In the genomic region with DNA sequence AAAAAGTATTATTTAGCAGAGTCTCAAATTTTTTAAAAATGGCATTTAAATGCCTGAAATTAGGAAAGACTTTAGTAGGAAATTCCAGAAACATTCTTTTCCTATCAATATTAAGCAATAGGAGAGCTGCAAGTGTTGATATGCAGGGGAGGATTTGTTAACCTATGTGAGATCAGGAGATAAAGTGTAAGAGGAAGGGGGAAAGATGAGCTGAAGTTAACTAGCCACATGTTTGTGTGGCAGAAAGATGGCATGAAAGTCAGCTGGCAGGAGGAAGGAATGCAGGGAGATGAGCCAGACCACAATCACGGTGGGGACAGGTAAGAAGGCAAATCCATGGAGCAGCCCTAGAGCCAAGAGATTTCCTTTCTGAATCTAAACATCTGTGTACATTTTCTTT, we compare ENCODE assay signal across 30 cellular contexts.
"Had no signal": no experiment of that assay in that cellular context is flagged by ENCODE, and none has a peak within 500 bp of the region (broad histone marks: within the 10 kb centered on the region; RNA-seq: fewer than 3 reads in every experiment).

No MANE protein-coding gene starts in this region.

- ATAC-seq: activated CD4-positive, alpha-beta T cell treated with anti-CD3 and anti-CD28 coated beads for 36 hours; activated CD8-positive, alpha-beta memory T cell treated with anti-CD3 and anti-CD28 coated beads, Interleukin-2, amount 10 ng/mL, durations not matched to agents 7 days and 5 days; activated CD8-positive, alpha-beta T cell treated with anti-CD3 and anti-CD28 coated beads, Interleukin-2, amount 10 ng/mL, durations not matched to agents 7 days and 5 days; activated naive CD8-positive, alpha-beta T cell treated with anti-CD3 and anti-CD28 coated beads, Interleukin-2, amount 50 U/mL, for 24 hours; foreskin keratinocyte; heart right ventricle; left lobe of liver; lower lobe of right lung; mucosa of descending colon; right lobe of liver; stimulated activated effector memory CD8-positive, alpha-beta T cell treated with anti-CD3 and anti-CD28 coated beads, Interleukin-12 subunit alpha, Interleukin-12 subunit beta, amount 100 ng/mL, for 72 hours had no signal

- H3K4me3 Mint-ChIP-seq: activated CD4-positive, alpha-beta T cell treated with anti-CD3 and anti-CD28 coated beads for 36 hours; activated CD8-positive, alpha-beta memory T cell treated with anti-CD3 and anti-CD28 coated beads, Interleukin-2, amount 10 ng/mL, durations not matched to agents 7 days and 5 days; activated CD8-positive, alpha-beta T cell treated with anti-CD3 and anti-CD28 coated beads, Interleukin-2, amount 10 ng/mL, durations not matched to agents 7 days and 5 days; activated naive CD4-positive, alpha-beta T cell treated with anti-CD3 and anti-CD28 coated beads, Interleukin-2, amount 50 U/mL, for 24 hours; activated naive CD8-positive, alpha-beta T cell treated with anti-CD3 and anti-CD28 coated beads, Interleukin-2, amount 50 U/mL, for 24 hours; nephron; stimulated activated effector memory CD8-positive, alpha-beta T cell treated with anti-CD3 and anti-CD28 coated beads, Interleukin-12 subunit alpha, Interleukin-12 subunit beta, amount 100 ng/mL, for 72 hours; stimulated activated naive CD8-positive, alpha-beta T cell treated with anti-CD3 and anti-CD28 coated beads, Interleukin-15, Interleukin-2, amounts not matched to agents 100 ng/mL and 50 ng/mL, for 24 hours; T-helper 2 cell treated with Interferon-gamma antibody and Interleukin-4, amounts not matched to agents 5 μg/mL and 100 μg/mL, for 36 hours had no signal

- H3K4me1 ChIP-seq: foreskin keratinocyte, lower lobe of right lung, right lobe of liver, uterus had no signal

- H3K27ac Mint-ChIP-seq: activated CD4-positive, alpha-beta T cell treated with anti-CD3 and anti-CD28 coated beads for 36 hours; activated CD8-positive, alpha-beta memory T cell treated with anti-CD3 and anti-CD28 coated beads, Interleukin-2, amount 10 ng/mL, durations not matched to agents 7 days and 5 days; activated CD8-positive, alpha-beta T cell treated with anti-CD3 and anti-CD28 coated beads, Interleukin-2, amount 10 ng/mL, durations not matched to agents 7 days and 5 days; activated naive CD4-positive, alpha-beta T cell treated with anti-CD3 and anti-CD28 coated beads, Interleukin-2, amount 50 U/mL, for 24 hours; activated naive CD8-positive, alpha-beta T cell treated with anti-CD3 and anti-CD28 coated beads, Interleukin-2, amount 50 U/mL, for 24 hours; activated T-helper 2 cell treated with anti-CD3 and anti-CD28 coated beads, Interferon-gamma antibody, Interleukin-2, Interleukin-4, amounts not matched to agents 10 μg/mL and 5 μg/mL and 100 μg/mL, durations not matched to agents 14 hours and 24 hours and 36 hours; nephron; stimulated activated effector memory CD8-positive, alpha-beta T cell treated with anti-CD3 and anti-CD28 coated beads, Interleukin-12 subunit alpha, Interleukin-12 subunit beta, amount 100 ng/mL, for 72 hours; stimulated activated naive CD8-positive, alpha-beta T cell treated with anti-CD3 and anti-CD28 coated beads, Interleukin-15, Interleukin-2, amounts not matched to agents 100 ng/mL and 50 ng/mL, for 24 hours; T-helper 2 cell treated with Interferon-gamma antibody and Interleukin-4, amounts not matched to agents 5 μg/mL and 100 μg/mL, for 36 hours had no signal

- H3K4me3 ChIP-seq: coronary artery, dorsolateral prefrontal cortex, heart right ventricle, lower lobe of right lung, mucosa of descending colon, right lobe of liver, thoracic aorta, uterus had no signal

- H3K27me3 Mint-ChIP-seq: activated CD4-positive, alpha-beta T cell treated with anti-CD3 and anti-CD28 coated beads for 36 hours; activated CD8-positive, alpha-beta memory T cell treated with anti-CD3 and anti-CD28 coated beads, Interleukin-2, amount 10 ng/mL, durations not matched to agents 7 days and 5 days; activated naive CD4-positive, alpha-beta T cell treated with anti-CD3 and anti-CD28 coated beads, Interleukin-2, amount 50 U/mL, for 24 hours; activated naive CD8-positive, alpha-beta T cell treated with anti-CD3 and anti-CD28 coated beads, Interleukin-2, amount 50 U/mL, for 24 hours; stimulated activated naive CD8-positive, alpha-beta T cell treated with anti-CD3 and anti-CD28 coated beads, Interleukin-15, Interleukin-2, amounts not matched to agents 100 ng/mL and 50 ng/mL, for 24 hours had no signal

- H3K36me3 ChIP-seq: heart right ventricle, lower lobe of right lung, neutrophil, right lobe of liver, thoracic aorta, uterus had no signal

- DNase-seq: activated CD4-positive, alpha-beta T cell treated with anti-CD3 and anti-CD28 coated beads for 36 hours; activated CD4-positive, CD25-positive, alpha-beta regulatory T cell; activated CD8-positive, alpha-beta memory T cell treated with anti-CD3 and anti-CD28 coated beads, Interleukin-2, amount 10 ng/mL, durations not matched to agents 7 days and 5 days; activated CD8-positive, alpha-beta T cell treated with anti-CD3 and anti-CD28 coated beads, Interleukin-2, amount 10 ng/mL, durations not matched to agents 7 days and 5 days; activated naive CD8-positive, alpha-beta T cell treated with anti-CD3 and anti-CD28 coated beads, Interleukin-2, amount 50 U/mL, for 24 hours; activated T-cell treated with anti-CD3 and anti-CD28 coated beads, Interleukin-2, amount 50 U/mL, for 48 hours; anterior cingulate cortex; dorsolateral prefrontal cortex; effector memory CD4-positive, alpha-beta T cell; erythroblast; foreskin keratinocyte; heart right ventricle; kidney glomerular epithelial cell; lower lobe of right lung; mesenchymal stem cell; mucosa of descending colon; right lobe of liver; stimulated activated CD4-positive, alpha-beta T cell treated with anti-CD3 and anti-CD28 coated beads, Interleukin-4, amount 100 ng/mL, for 1 hour; T-helper 1 cell; uterus had no signal

- H3K4me1 Mint-ChIP-seq: activated CD4-positive, alpha-beta T cell treated with anti-CD3 and anti-CD28 coated beads for 36 hours; activated CD8-positive, alpha-beta memory T cell treated with anti-CD3 and anti-CD28 coated beads, Interleukin-2, amount 10 ng/mL, durations not matched to agents 7 days and 5 days; activated naive CD4-positive, alpha-beta T cell treated with anti-CD3 and anti-CD28 coated beads, Interleukin-2, amount 50 U/mL, for 24 hours; activated naive CD8-positive, alpha-beta T cell treated with anti-CD3 and anti-CD28 coated beads, Interleukin-2, amount 50 U/mL, for 24 hours; nephron; stimulated activated effector memory CD8-positive, alpha-beta T cell treated with anti-CD3 and anti-CD28 coated beads, Interleukin-12 subunit alpha, Interleukin-12 subunit beta, amount 100 ng/mL, for 72 hours had no signal

- H3K27me3 ChIP-seq: dorsolateral prefrontal cortex, heart right ventricle, neutrophil, right lobe of liver, uterus had no signal

- H3K27ac ChIP-seq: coronary artery, dorsolateral prefrontal cortex, foreskin keratinocyte, heart right ventricle, lower lobe of right lung, neutrophil, right lobe of liver, thoracic aorta, uterus had no signal

- H3K36me3 Mint-ChIP-seq: activated CD8-positive, alpha-beta memory T cell treated with anti-CD3 and anti-CD28 coated beads, Interleukin-2, amount 10 ng/mL, durations not matched to agents 7 days and 5 days; activated naive CD4-positive, alpha-beta T cell treated with anti-CD3 and anti-CD28 coated beads, Interleukin-2, amount 50 U/mL, for 24 hours; stimulated activated effector memory CD8-positive, alpha-beta T cell treated with anti-CD3 and anti-CD28 coated beads, Interleukin-12 subunit alpha, Interleukin-12 subunit beta, amount 100 ng/mL, for 72 hours had no signal

- H3K9me3 Mint-ChIP-seq: activated naive CD4-positive, alpha-beta T cell treated with anti-CD3 and anti-CD28 coated beads, Interleukin-2, amount 50 U/mL, for 24 hours; activated naive CD8-positive, alpha-beta T cell treated with anti-CD3 and anti-CD28 coated beads, Interleukin-2, amount 50 U/mL, for 24 hours; activated T-helper 2 cell treated with anti-CD3 and anti-CD28 coated beads, Interferon-gamma antibody, Interleukin-2, Interleukin-4, amounts not matched to agents 10 μg/mL and 5 μg/mL and 100 μg/mL, durations not matched to agents 14 hours and 24 hours and 36 hours; nephron had no signal
